ENCODE assay signal across 17 cellular contexts in the genomic region with DNA sequence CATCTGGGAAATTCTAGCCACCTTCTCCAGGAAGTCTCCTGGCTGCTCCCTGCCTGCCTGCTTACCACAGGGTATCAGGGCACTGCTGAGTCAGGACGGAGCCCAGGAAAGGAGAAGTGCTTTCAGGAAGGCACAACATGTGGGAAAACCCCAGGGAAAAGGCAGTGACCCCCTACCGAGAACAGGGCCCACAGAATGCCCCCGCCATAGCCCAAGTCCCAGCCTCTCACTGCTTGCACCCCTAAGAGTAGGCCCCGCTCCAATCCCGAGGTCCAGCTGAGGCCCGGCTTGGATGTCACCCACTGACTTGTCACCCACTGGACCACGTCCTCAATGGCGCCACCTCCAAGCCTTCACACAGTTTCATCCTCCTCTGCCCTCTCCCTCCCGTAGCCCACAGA. TPM values are rescaled to one million over a fixed set of nuclear protein-coding genes. Genes with fewer than 3 reads are reported as not detected.
DNase-seq lines count a peak whose midpoint lies in the region; ATAC-seq and TF ChIP-seq lines count a peak whose summit lies in the region.
"Had no signal": no experiment of that assay in that cellular context is flagged by ENCODE, and none has a peak within 500 bp of the region (broad histone marks: within the 10 kb centered on the region; RNA-seq: fewer than 3 reads in every experiment).

No MANE protein-coding gene starts in this region.

- no peak overlapping the region for H3K4me3 Mint-ChIP-seq in activated CD8-positive, alpha-beta T cell treated with anti-CD3 and anti-CD28 coated beads, Interleukin-2, amount 10 ng/mL, durations not matched to agents 7 days and 5 days

- peak overlapping the region; percentile 55 for H3K27ac Mint-ChIP-seq in activated CD8-positive, alpha-beta T cell treated with anti-CD3 and anti-CD28 coated beads, Interleukin-2, amount 10 ng/mL, durations not matched to agents 7 days and 5 days

- peaks cover 7% of the 10 kb centered on the region; the same call in 1 of the 2 replicates for H3F3A ChIP-seq in PC-9 (ENCODE audit: insufficient read depth, low read depth)

- peaks cover 41% of the 10 kb centered on the region for H3K79me2 ChIP-seq in PC-9 (ENCODE audit: low read depth)

- H3K9me3 Mint-ChIP-seq in activated CD8-positive, alpha-beta T cell treated with anti-CD3 and anti-CD28 coated beads, Interleukin-2, amount 10 ng/mL, durations not matched to agents 7 days and 5 days (ENCODE audit: insufficient read depth), result no peaks in the 10 kb centered on the region

- peaks cover 23% of the 10 kb centered on the region for H4K20me1 ChIP-seq in PC-9 (ENCODE audit: insufficient read depth)

- H3K4me3 ChIP-seq in cardiac muscle cell, result no peak overlapping the region
- no peak overlapping the region for H3K4me3 ChIP-seq in lower lobe of right lung
- H3K4me3 ChIP-seq in PC-9, result no peak overlapping the region
- H3K4me3 ChIP-seq: pancreas had no signal

- ATAC-seq in Right ventricle myocardium superior (ENCODE audit: poor library complexity) (no peak), lower lobe of right lung (no peak)
- ATAC-seq in activated CD8-positive, alpha-beta T cell treated with anti-CD3 and anti-CD28 coated beads, Interleukin-2, amount 10 ng/mL, durations not matched to agents 7 days and 5 days, result no peak
- ATAC-seq: pancreas had no signal

- POLR2A ChIA-PET in activated CD8-positive, alpha-beta T cell treated with anti-CD3 and anti-CD28 coated beads, Interleukin-2, amount 10 ng/mL, durations not matched to agents 7 days and 5 days (lab: Charles Lee), result no interaction called here
- POLR2A ChIA-PET in PC-9 (lab: Charles Lee; ENCODE audit: unreplicated experiment), result interaction anchor here (0.6 kb wide), 1 partner anchor 172 kb away, joined by 6 read pairs; no protein-coding TSS in a partner anchor

- H3K4me2 ChIP-seq in PC-9, result no peak overlapping the region

- intact Hi-C loops in Right ventricle myocardium superior (cut with DNase I), result no loop called here
- intact Hi-C loops in lower lobe of right lung (cut with DNase I), result no loop called here
- intact Hi-C loops in PC-9 (cut with micrococcal nuclease; ENCODE audit: unreplicated experiment), result no loop called here

- BruUV-seq in PC-9 (replicated peaks; lab: Mats Ljungman, UMichigan), result no TSS peak

- H3K27ac ChIP-seq in cardiac muscle cell, result peak overlapping the region; percentile 88
- H3K27ac ChIP-seq in lower lobe of right lung, result no peak overlapping the region
- peak overlapping the region; percentile 19 for H3K27ac ChIP-seq in substantia nigra (ENCODE audit: low read depth, low read length, poor library complexity, severe bottlenecking)
- no peak overlapping the region for H3K27ac ChIP-seq in PC-9
- H3K27ac ChIP-seq: HL-60 had no signal

- TF ChIP-seq CTCF in cardiac muscle cell (IDR thresholded peaks at IDR 0.05; ENCODE audit: low read depth, low read length), result no peak
- no peak for TF ChIP-seq CTCF in lower lobe of right lung (IDR thresholded peaks at IDR 0.05)
- no peak for TF ChIP-seq CTCF in PC-9 (conservative IDR thresholded peaks at IDR 0.05)

- no peak for DNase-seq in cardiac muscle cell (ENCODE audit: low read depth in 1 of 2, low spot score in 1 of 2)
- no peak for DNase-seq in Right ventricle myocardium superior
- no peak for DNase-seq in activated CD8-positive, alpha-beta T cell treated with anti-CD3 and anti-CD28 coated beads, Interleukin-2, amount 10 ng/mL, durations not matched to agents 7 days and 5 days
- peak; percentile 51 for DNase-seq in lower lobe of right lung
- DNase-seq in substantia nigra (lab: John Stamatoyannopoulos, UW), result peak in 3 of 49 donors; percentile 22 to 29 (median 29)
- DNase-seq in DMS53 (lab: John Stamatoyannopoulos, UW), result no peak
- DNase-seq in DMS153 (lab: John Stamatoyannopoulos, UW), result no peak
- DNase-seq in PC-9, result no peak
- DNase-seq: activated CD4-positive, alpha-beta T cell treated with anti-CD3 and anti-CD28 coated beads for 1 hour; activated T-cell treated with anti-CD3 and anti-CD28 coated beads, Interleukin-2, amount 50 U/mL, for 48 hours; DMS 273 treated with DMSO at 0.1 percent for 48 hours; KG1; NCI-H2171; stimulated activated naive CD4-positive, alpha-beta T cell treated with Interleukin-2 at 50 U/mL for 16 hours; T-helper 1 cell had no signal

- H3K9me2 ChIP-seq in PC-9 (ENCODE audit: insufficient read depth), result no peaks in the 10 kb centered on the region

- no peaks in the 10 kb centered on the region for H3K27me3 ChIP-seq in cardiac muscle cell
- no peaks in the 10 kb centered on the region for H3K27me3 ChIP-seq in lower lobe of right lung (ENCODE audit: low read depth)
- no peaks in the 10 kb centered on the region for H3K27me3 ChIP-seq in PC-9 (ENCODE audit: insufficient read depth, low read depth)
- H3K27me3 ChIP-seq: pancreas had no signal

- H3K36me3 ChIP-seq in cardiac muscle cell (no peaks in the 10 kb centered on the region), lower lobe of right lung (peaks cover 58% of the 10 kb centered on the region), PC-9 (ENCODE audit: low read depth) (no peaks in the 10 kb centered on the region)
- H3K36me3 ChIP-seq: pancreas had no signal

- CTCF ChIA-PET in activated CD8-positive, alpha-beta T cell treated with anti-CD3 and anti-CD28 coated beads, Interleukin-2, amount 10 ng/mL, durations not matched to agents 7 days and 5 days (lab: Charles Lee), result no interaction called here
- CTCF ChIA-PET in PC-9 (lab: Charles Lee), result interaction anchor here (0.6 kb wide), 1 partner anchor 173 kb away, joined by 4 read pairs; no protein-coding TSS in a partner anchor

- H3K9me3 ChIP-seq in cardiac muscle cell (ENCODE audit: low read depth) (no peaks in the 10 kb centered on the region), lower lobe of right lung (no peaks in the 10 kb centered on the region), PC-9 (ENCODE audit: insufficient read depth, low read depth) (no peaks in the 10 kb centered on the region)
- H3K9me3 ChIP-seq: pancreas had no signal

- H3K4me1 Mint-ChIP-seq in activated CD8-positive, alpha-beta T cell treated with anti-CD3 and anti-CD28 coated beads, Interleukin-2, amount 10 ng/mL, durations not matched to agents 7 days and 5 days (ENCODE audit: low read depth), result peaks cover 50% of the 10 kb centered on the region

- peaks cover 19% of the 10 kb centered on the region for H3K36me3 Mint-ChIP-seq in activated CD8-positive, alpha-beta T cell treated with anti-CD3 and anti-CD28 coated beads, Interleukin-2, amount 10 ng/mL, durations not matched to agents 7 days and 5 days (ENCODE audit: low read depth)

- no peak overlapping the region for H2AFZ ChIP-seq in PC-9

- peaks cover 52% of the 10 kb centered on the region for H3K4me1 ChIP-seq in cardiac muscle cell (ENCODE audit: low read depth)
- peaks cover 86% of the 10 kb centered on the region for H3K4me1 ChIP-seq in lower lobe of right lung
- H3K4me1 ChIP-seq in PC-9 (replicated peaks; ENCODE audit: insufficient read depth), result peaks cover 15% of the 10 kb centered on the region

- no peaks in the 10 kb centered on the region for H3K27me3 Mint-ChIP-seq in activated CD8-positive, alpha-beta T cell treated with anti-CD3 and anti-CD28 coated beads, Interleukin-2, amount 10 ng/mL, durations not matched to agents 7 days and 5 days (ENCODE audit: low read depth)

RNA-seq across cellular contexts. Expression of a gene that starts 34.1 kb away (rescaled TPM):
- 134 and 200 TPM in 2 replicates for total RNA-seq in cardiac muscle cell
- polyA plus RNA-seq in cardiac muscle cell, result 41.5 and 54.6 TPM in 2 replicates
- total RNA-seq in Right ventricle myocardium superior, result 58.0 TPM
- total RNA-seq in activated CD8-positive, alpha-beta T cell treated with anti-CD3 and anti-CD28 coated beads, Interleukin-2, amount 10 ng/mL, durations not matched to agents 7 days and 5 days, result 10 to 100 TPM; 84.3 to 89.6 TPM
- 276 TPM for total RNA-seq in lower lobe of right lung
- total RNA-seq in PC-9 (2021), result 151 and 184 TPM in 2 replicates

RNA-seq across cellular contexts. Expression of a gene that starts 43.9 kb away (rescaled TPM):
- total RNA-seq in cardiac muscle cell (0.18 and 0.92 TPM in 2 replicates), Right ventricle myocardium superior (38.5 TPM), lower lobe of right lung (19.5 TPM), PC-9 (2021) (9.6 and 12.0 TPM in 2 replicates)
- polyA plus RNA-seq in cardiac muscle cell, result 0.56 TPM in 1 of 2 replicates, not detected in the other
- total RNA-seq in activated CD8-positive, alpha-beta T cell treated with anti-CD3 and anti-CD28 coated beads, Interleukin-2, amount 10 ng/mL, durations not matched to agents 7 days and 5 days, result under 1 TPM; 0.26 to 0.37 TPM

Comparison
In these comparisons a context has a peak if more than half of its experiments do, and no peak if none do; other contexts are left out.
1. H3K27ac ChIP-seq: peak in cardiac muscle cell (single experiment) and substantia nigra (single experiment); none in lower lobe of right lung (single experiment) and PC-9 (single experiment).